In the genomic region with DNA sequence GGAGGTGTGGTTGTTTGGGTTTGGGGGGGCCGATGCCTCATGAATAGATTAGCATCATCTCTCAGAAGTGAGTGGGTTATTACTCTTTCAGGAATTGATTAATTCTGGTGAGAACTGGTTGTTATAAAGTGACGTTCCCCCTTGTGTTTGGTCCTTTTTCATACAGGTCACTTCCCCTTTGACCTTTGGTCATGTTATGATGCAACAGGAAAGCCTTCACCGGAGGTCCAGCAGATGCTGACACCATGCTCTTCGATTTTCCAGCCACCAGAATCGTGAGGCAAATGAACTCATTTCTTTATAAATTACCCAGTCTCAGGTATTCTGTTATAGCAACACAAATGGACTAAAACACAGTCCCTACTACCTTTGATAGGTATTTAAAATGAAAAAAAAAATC, we compare ENCODE assay signal across 1 cellular context.
A peak's percentile ranks its signal among the peaks of the same experiment; 100 is the strongest.
TF ChIP-seq lines count a peak whose summit lies in the region.

No MANE protein-coding gene starts in this region.

TF ChIP-seq in HepG2, 621 proteins besides CTCF, POLR2A, EP300 and RAD21 (continued from another document):
- TF ChIP-seq ZNF460 (CRISPR knock-in tag; IDR thresholded peaks at IDR 0.05; ENCODE audit: borderline replicate concordance), result no peak
- no peak for TF ChIP-seq ZNF580 (CRISPR knock-in tag; IDR thresholded peaks at IDR 0.05; ENCODE audit: borderline replicate concordance, low read depth)
- TF ChIP-seq ZKSCAN5 (CRISPR knock-in tag; IDR thresholded peaks at IDR 0.05), result no peak
- TF ChIP-seq, protein P1, sequence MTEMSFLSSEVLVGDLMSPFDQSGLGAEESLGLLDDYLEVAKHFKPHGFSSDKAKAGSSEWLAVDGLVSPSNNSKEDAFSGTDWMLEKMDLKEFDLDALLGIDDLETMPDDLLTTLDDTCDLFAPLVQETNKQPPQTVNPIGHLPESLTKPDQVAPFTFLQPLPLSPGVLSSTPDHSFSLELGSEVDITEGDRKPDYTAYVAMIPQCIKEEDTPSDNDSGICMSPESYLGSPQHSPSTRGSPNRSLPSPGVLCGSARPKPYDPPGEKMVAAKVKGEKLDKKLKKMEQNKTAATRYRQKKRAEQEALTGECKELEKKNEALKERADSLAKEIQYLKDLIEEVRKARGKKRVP (CRISPR knock-in tag; IDR thresholded peaks at IDR 0.05), result peak in 1 of 2 experiments; percentile 55; a peak in 1 of 4 replicates
- peak; percentile 65; the same call in 1 of the 2 replicates for TF ChIP-seq ZBTB21 (CRISPR knock-in tag; IDR thresholded peaks at IDR 0.05)
- TF ChIP-seq NR2F1 (CRISPR knock-in tag; IDR thresholded peaks at IDR 0.05), result peak; percentile 45 to 73; a peak in 2 of 4 replicates
- TF ChIP-seq FLYWCH1 (CRISPR knock-in tag; IDR thresholded peaks at IDR 0.05), result no peak
- TF ChIP-seq ZNF761 (CRISPR knock-in tag; conservative IDR thresholded peaks at IDR 0.05), result 0 out of 2 replicates have a peak, but pooled peaks have one; percentile 68
- TF ChIP-seq CREB1 (IDR thresholded peaks at IDR 0.05), result no peak; the same call in 1 of the 2 replicates
- TF ChIP-seq CREB1 (CRISPR knock-in tag; IDR thresholded peaks at IDR 0.05), result peak; percentile 60; the same call in 1 of the 2 replicates
- peak; percentile 71 for TF ChIP-seq NR2F6 (IDR thresholded peaks at IDR 0.05)
- peak; percentile 76 for TF ChIP-seq NR2F6 (CRISPR knock-in tag; IDR thresholded peaks at IDR 0.05)
- TF ChIP-seq HNF4A (CRISPR knock-in tag; IDR thresholded peaks at IDR 0.05), result peak; percentile 73
- peak; percentile 53; the same call in 1 of the 2 replicates for TF ChIP-seq ETV5 (CRISPR knock-in tag; IDR thresholded peaks at IDR 0.05; ENCODE audit: borderline replicate concordance)
- no peak for TF ChIP-seq KLF9 (CRISPR knock-in tag; IDR thresholded peaks at IDR 0.05; ENCODE audit: low read depth)
- TF ChIP-seq AHDC1 (CRISPR knock-in tag; IDR thresholded peaks at IDR 0.05; ENCODE audit: borderline replicate concordance), result no peak
- TF ChIP-seq GABPA (IDR thresholded peaks at IDR 0.05; ENCODE audit: low read depth, low read length), result no peak
- peak; percentile 56 for TF ChIP-seq GABPA (CRISPR knock-in tag; IDR thresholded peaks at IDR 0.05; ENCODE audit: low read depth)
- no peak for TF ChIP-seq CC2D1A (CRISPR knock-in tag; IDR thresholded peaks at IDR 0.05)
- TF ChIP-seq ZMYM4 (CRISPR knock-in tag; IDR thresholded peaks at IDR 0.05), result peak; percentile 47; the same call in 1 of the 2 replicates
- TF ChIP-seq HNF4G (IDR thresholded peaks at IDR 0.05; ENCODE audit: borderline replicate concordance, low read depth, low read length), result 0 out of 2 replicates have a peak, but pooled peaks have one; percentile 6
- no peak for TF ChIP-seq HNF4G (CRISPR knock-in tag; IDR thresholded peaks at IDR 0.05; ENCODE audit: borderline replicate concordance, low read depth)
- TF ChIP-seq CEBPB (IDR thresholded peaks at IDR 0.05; ENCODE audit: borderline replicate concordance, low read depth, low read length), result peak; percentile 63; the same call in 1 of the 2 replicates
- TF ChIP-seq ZNF564 (CRISPR knock-in tag; IDR thresholded peaks at IDR 0.05), result peak; percentile 98
- TF ChIP-seq CEBPG (CRISPR knock-in tag; IDR thresholded peaks at IDR 0.05), result peak; percentile 66
- TF ChIP-seq, protein P2, sequence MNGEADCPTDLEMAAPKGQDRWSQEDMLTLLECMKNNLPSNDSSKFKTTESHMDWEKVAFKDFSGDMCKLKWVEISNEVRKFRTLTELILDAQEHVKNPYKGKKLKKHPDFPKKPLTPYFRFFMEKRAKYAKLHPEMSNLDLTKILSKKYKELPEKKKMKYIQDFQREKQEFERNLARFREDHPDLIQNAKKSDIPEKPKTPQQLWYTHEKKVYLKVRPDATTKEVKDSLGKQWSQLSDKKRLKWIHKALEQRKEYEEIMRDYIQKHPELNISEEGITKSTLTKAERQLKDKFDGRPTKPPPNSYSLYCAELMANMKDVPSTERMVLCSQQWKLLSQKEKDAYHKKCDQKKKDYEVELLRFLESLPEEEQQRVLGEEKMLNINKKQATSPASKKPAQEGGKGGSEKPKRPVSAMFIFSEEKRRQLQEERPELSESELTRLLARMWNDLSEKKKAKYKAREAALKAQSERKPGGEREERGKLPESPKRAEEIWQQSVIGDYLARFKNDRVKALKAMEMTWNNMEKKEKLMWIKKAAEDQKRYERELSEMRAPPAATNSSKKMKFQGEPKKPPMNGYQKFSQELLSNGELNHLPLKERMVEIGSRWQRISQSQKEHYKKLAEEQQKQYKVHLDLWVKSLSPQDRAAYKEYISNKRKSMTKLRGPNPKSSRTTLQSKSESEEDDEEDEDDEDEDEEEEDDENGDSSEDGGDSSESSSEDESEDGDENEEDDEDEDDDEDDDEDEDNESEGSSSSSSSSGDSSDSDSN (CRISPR knock-in tag; IDR thresholded peaks at IDR 0.05), result no peak
- TF ChIP-seq, protein P3, sequence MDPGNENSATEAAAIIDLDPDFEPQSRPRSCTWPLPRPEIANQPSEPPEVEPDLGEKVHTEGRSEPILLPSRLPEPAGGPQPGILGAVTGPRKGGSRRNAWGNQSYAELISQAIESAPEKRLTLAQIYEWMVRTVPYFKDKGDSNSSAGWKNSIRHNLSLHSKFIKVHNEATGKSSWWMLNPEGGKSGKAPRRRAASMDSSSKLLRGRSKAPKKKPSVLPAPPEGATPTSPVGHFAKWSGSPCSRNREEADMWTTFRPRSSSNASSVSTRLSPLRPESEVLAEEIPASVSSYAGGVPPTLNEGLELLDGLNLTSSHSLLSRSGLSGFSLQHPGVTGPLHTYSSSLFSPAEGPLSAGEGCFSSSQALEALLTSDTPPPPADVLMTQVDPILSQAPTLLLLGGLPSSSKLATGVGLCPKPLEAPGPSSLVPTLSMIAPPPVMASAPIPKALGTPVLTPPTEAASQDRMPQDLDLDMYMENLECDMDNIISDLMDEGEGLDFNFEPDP (CRISPR knock-in tag; conservative IDR thresholded peaks at IDR 0.05), result no peak
